ENCODE assay signal across 22 cellular contexts in the genomic region with DNA sequence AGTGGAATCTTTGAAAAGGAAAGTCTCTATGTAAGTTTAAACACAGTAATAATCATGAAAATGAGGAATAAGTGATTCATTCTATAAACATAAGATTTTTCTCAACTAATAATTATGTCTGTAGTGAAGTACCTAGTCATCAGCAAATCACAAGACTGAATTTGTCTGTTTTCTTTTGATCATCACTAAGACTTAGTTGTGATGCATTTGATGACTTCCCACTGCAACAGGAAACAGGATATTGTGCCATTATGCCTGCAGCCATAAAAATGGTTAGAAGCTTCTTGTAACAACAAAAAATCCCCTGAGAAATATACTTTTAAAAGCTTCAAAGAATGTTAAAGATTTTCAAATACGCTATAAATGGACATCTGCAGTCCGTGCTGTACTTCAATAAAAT.
"Had no signal": no experiment of that assay in that cellular context is flagged by ENCODE, and none has a peak within 500 bp of the region (broad histone marks: within the 10 kb centered on the region; RNA-seq: fewer than 3 reads in every experiment).

No MANE protein-coding gene starts in this region.

- H3K4me2 ChIP-seq: hepatocyte, neural progenitor cell had no signal

- H3K27ac Mint-ChIP-seq: activated CD4-positive, alpha-beta memory T cell treated with anti-CD3 and anti-CD28 coated beads for 36 hours; activated naive CD4-positive, alpha-beta T cell treated with anti-CD3 and anti-CD28 coated beads, Interleukin-2, amount 10 ng/mL, durations not matched to agents 7 days and 5 days; dendritic cell treated with granulocyte-macrophage colony-stimulating factor and Interleukin-4, amounts not matched to agents 40 ng/mL and 50 ng/mL, for 4 days; immature natural killer cell; naive thymus-derived CD4-positive, alpha-beta T cell; neural progenitor cell; stimulated activated naive CD8-positive, alpha-beta T cell treated with anti-CD3 and anti-CD28 coated beads, Interleukin-15, amount 100 ng/mL, for 72 hours; T-helper 1 cell treated with Interleukin-12 subunit alpha and Interleukin-12 subunit beta and Interleukin-4 antibody, amounts not matched to agents 30 μg/mL and 1 μg/mL, for 36 hours had no signal

- ATAC-seq: esophagus mucosa; naive thymus-derived CD4-positive, alpha-beta T cell; psoas muscle; right cardiac atrium; stimulated activated naive CD8-positive, alpha-beta T cell treated with anti-CD3 and anti-CD28 coated beads, Interleukin-15, amount 100 ng/mL, for 72 hours had no signal

- DNase-seq: activated CD4-positive, alpha-beta memory T cell treated with anti-CD3 and anti-CD28 coated beads for 36 hours; activated CD4-positive, alpha-beta T cell treated with anti-CD3 and anti-CD28 coated beads for 4 hours; activated CD4-positive, CD25-positive, alpha-beta regulatory T cell; activated effector memory CD4-positive, alpha-beta T cell treated with anti-CD3 and anti-CD28 coated beads, Interleukin-2, amount 50 U/mL, for 16 hours; activated naive CD4-positive, alpha-beta T cell treated with anti-CD3 and anti-CD28 coated beads, Interleukin-2, amount 10 ng/mL, durations not matched to agents 7 days and 5 days; effector CD4-positive, alpha-beta T cell; glutamatergic neuron; immature natural killer cell; left ventricle myocardium inferior; naive thymus-derived CD4-positive, alpha-beta T cell; ovary; psoas muscle; right cardiac atrium; stimulated activated CD4-positive, alpha-beta T cell treated with anti-CD3 and anti-CD28 coated beads, Interleukin-1b, Interleukin-23, amount 100 ng/mL, for 48 hours; stimulated activated naive CD8-positive, alpha-beta T cell treated with anti-CD3 and anti-CD28 coated beads, Interleukin-15, amount 100 ng/mL, for 72 hours; tibial artery had no signal

- H3K36me3 ChIP-seq: cardiac muscle cell, left ventricle myocardium inferior, neural progenitor cell, ovary, tibial artery had no signal

- H3K36me3 Mint-ChIP-seq: activated CD4-positive, alpha-beta memory T cell treated with anti-CD3 and anti-CD28 coated beads for 36 hours; activated naive CD4-positive, alpha-beta T cell treated with anti-CD3 and anti-CD28 coated beads, Interleukin-2, amount 10 ng/mL, durations not matched to agents 7 days and 5 days; immature natural killer cell; naive thymus-derived CD4-positive, alpha-beta T cell; neural progenitor cell had no signal

- H3K4me1 Mint-ChIP-seq: activated naive CD4-positive, alpha-beta T cell treated with anti-CD3 and anti-CD28 coated beads, Interleukin-2, amount 10 ng/mL, durations not matched to agents 7 days and 5 days; immature natural killer cell; naive thymus-derived CD4-positive, alpha-beta T cell; stimulated activated naive CD8-positive, alpha-beta T cell treated with anti-CD3 and anti-CD28 coated beads, Interleukin-15, amount 100 ng/mL, for 72 hours had no signal

- H3K9ac ChIP-seq: neural progenitor cell had no signal

- H3K27me3 ChIP-seq: cardiac muscle cell, hepatocyte, neural progenitor cell, ovary, tibial artery had no signal

- H3K9me3 Mint-ChIP-seq: activated CD4-positive, alpha-beta memory T cell treated with anti-CD3 and anti-CD28 coated beads for 36 hours; activated naive CD4-positive, alpha-beta T cell treated with anti-CD3 and anti-CD28 coated beads, Interleukin-2, amount 10 ng/mL, durations not matched to agents 7 days and 5 days; neural progenitor cell; stimulated activated naive CD8-positive, alpha-beta T cell treated with anti-CD3 and anti-CD28 coated beads, Interleukin-15, amount 100 ng/mL, for 72 hours; T-helper 1 cell treated with Interleukin-12 subunit alpha and Interleukin-12 subunit beta and Interleukin-4 antibody, amounts not matched to agents 30 μg/mL and 1 μg/mL, for 36 hours had no signal

- H3K4me3 ChIP-seq: cardiac muscle cell, hepatocyte, left ventricle myocardium inferior, neural progenitor cell, ovary, psoas muscle, tibial artery had no signal

- H3K9me3 ChIP-seq: left ventricle myocardium inferior, ovary, psoas muscle, tibial artery had no signal

- H3K27ac ChIP-seq: cardiac muscle cell, hepatocyte, left ventricle myocardium inferior, neural progenitor cell, ovary, psoas muscle, tibial artery had no signal

- H3K27me3 Mint-ChIP-seq: activated CD4-positive, alpha-beta memory T cell treated with anti-CD3 and anti-CD28 coated beads for 36 hours; activated naive CD4-positive, alpha-beta T cell treated with anti-CD3 and anti-CD28 coated beads, Interleukin-2, amount 10 ng/mL, durations not matched to agents 7 days and 5 days; dendritic cell treated with granulocyte-macrophage colony-stimulating factor and Interleukin-4, amounts not matched to agents 40 ng/mL and 50 ng/mL, for 4 days; naive thymus-derived CD4-positive, alpha-beta T cell; stimulated activated naive CD8-positive, alpha-beta T cell treated with anti-CD3 and anti-CD28 coated beads, Interleukin-15, amount 100 ng/mL, for 72 hours had no signal

- H3K4me3 Mint-ChIP-seq: activated CD4-positive, alpha-beta memory T cell treated with anti-CD3 and anti-CD28 coated beads for 36 hours; activated naive CD4-positive, alpha-beta T cell treated with anti-CD3 and anti-CD28 coated beads, Interleukin-2, amount 10 ng/mL, durations not matched to agents 7 days and 5 days; dendritic cell treated with granulocyte-macrophage colony-stimulating factor and Interleukin-4, amounts not matched to agents 40 ng/mL and 50 ng/mL, for 4 days; immature natural killer cell; naive thymus-derived CD4-positive, alpha-beta T cell; neural progenitor cell; stimulated activated naive CD8-positive, alpha-beta T cell treated with anti-CD3 and anti-CD28 coated beads, Interleukin-15, amount 100 ng/mL, for 72 hours; T-helper 1 cell treated with Interleukin-12 subunit alpha and Interleukin-12 subunit beta and Interleukin-4 antibody, amounts not matched to agents 30 μg/mL and 1 μg/mL, for 36 hours had no signal

- H3K4me1 ChIP-seq: left ventricle myocardium inferior, neural progenitor cell, psoas muscle, tibial artery had no signal
